Comparison of ENCODE assay signal across 8 cellular contexts in the genomic region with DNA sequence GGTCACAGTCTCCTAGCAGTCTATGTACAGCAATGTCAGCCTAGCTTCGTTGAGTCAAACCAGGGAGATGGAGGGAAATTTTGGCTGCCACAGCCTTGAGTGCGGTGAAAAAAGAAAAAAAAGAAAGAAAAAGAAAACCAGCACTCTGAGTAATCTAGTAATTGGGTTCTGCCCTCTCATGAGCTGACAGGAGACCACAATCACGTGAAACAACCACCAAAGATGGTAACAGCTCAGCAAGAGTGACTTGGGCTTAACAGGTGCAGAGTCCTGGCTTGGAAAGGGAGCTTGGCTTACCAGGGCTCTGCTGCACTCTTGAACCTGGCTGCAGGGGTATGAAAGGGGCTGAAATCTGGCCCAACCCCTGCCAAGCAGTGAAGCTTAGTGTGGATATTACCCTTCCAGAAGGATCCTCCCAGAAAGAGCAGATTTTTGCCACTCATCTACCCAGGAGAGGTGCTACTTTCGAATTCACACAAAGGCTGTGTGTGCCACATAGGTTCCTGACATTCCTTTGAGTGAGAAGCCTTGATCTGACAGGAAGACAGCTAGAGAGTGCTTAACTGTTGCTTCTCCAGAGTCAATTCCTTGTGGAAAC.
A peak's percentile ranks its signal among the peaks of the same experiment; 100 is the strongest.
DNase-seq lines count a peak whose midpoint lies in the region; ATAC-seq and TF ChIP-seq lines count a peak whose summit lies in the region.

No MANE protein-coding gene starts in this region.

- peak overlapping the region; percentile 80 for H3K27ac Mint-ChIP-seq in activated CD4-positive, alpha-beta memory T cell treated with anti-CD3 and anti-CD28 coated beads, Interleukin-2, amount 10 ng/mL, durations not matched to agents 7 days and 5 days
- H3K27ac Mint-ChIP-seq in memory B cell: peak overlapping the region; percentile 84
- H3K27ac Mint-ChIP-seq in Caco-2 (ENCODE audit: unreplicated experiment): no peak overlapping the region

- no peaks in the 10 kb centered on the region for H3K9me3 ChIP-seq in upper lobe of right lung
- H3K9me3 ChIP-seq in Caco-2: no peaks in the 10 kb centered on the region

- H3K4me3 ChIP-seq in upper lobe of right lung (no peak overlapping the region), Caco-2 (ENCODE audit: low read depth, low read length) (no peak overlapping the region)

- H3K36me3 ChIP-seq in upper lobe of right lung: no peaks in the 10 kb centered on the region
- no peaks in the 10 kb centered on the region for H3K36me3 ChIP-seq in Caco-2 (ENCODE audit: control insufficient read depth, insufficient read depth, low read length)

- H3K4me1 ChIP-seq in upper lobe of right lung (no peaks in the 10 kb centered on the region), Caco-2 (no peaks in the 10 kb centered on the region)

- DNase-seq in activated CD4-positive, alpha-beta memory T cell treated with anti-CD3 and anti-CD28 coated beads, Interleukin-2, amount 10 ng/mL, durations not matched to agents 7 days and 5 days: peak; percentile 82
- peak in 1 of 2 donors; percentile 51 for DNase-seq in memory B cell (ENCODE audit: low spot score in 2 of 2)
- no peak for DNase-seq in upper lobe of right lung
- no peak for DNase-seq in NCI-H1417 treated with DMSO at 0.1 percent for 48 hours (lab: John Stamatoyannopoulos, UW)
- no peak for DNase-seq in NCI-H1105 treated with DMSO at 0.1 percent for 48 hours (lab: John Stamatoyannopoulos, UW)
- DNase-seq in Caco-2: no peak

- no peaks in the 10 kb centered on the region for H3K27me3 ChIP-seq in upper lobe of right lung
- no peaks in the 10 kb centered on the region for H3K27me3 ChIP-seq in Caco-2 (replicated peaks; ENCODE audit: control insufficient read depth, insufficient read depth, low read length)

- ATAC-seq in HG03108 (IDR thresholded peaks at IDR 0.05; ENCODE audit: unreplicated experiment): peak; percentile 85
- peak; percentile 84 for ATAC-seq in memory B cell (ENCODE audit: low read depth)
- ATAC-seq in upper lobe of right lung: peak; percentile 35

- H3K9me3 Mint-ChIP-seq in activated CD4-positive, alpha-beta memory T cell treated with anti-CD3 and anti-CD28 coated beads, Interleukin-2, amount 10 ng/mL, durations not matched to agents 7 days and 5 days: peaks cover 8% of the 10 kb centered on the region
- H3K9me3 Mint-ChIP-seq in memory B cell: peaks cover 2% of the 10 kb centered on the region
- H3K9me3 Mint-ChIP-seq in Caco-2 (ENCODE audit: unreplicated experiment): no peaks in the 10 kb centered on the region

- TF ChIP-seq CTCF in upper lobe of right lung (IDR thresholded peaks at IDR 0.05): no peak
- TF ChIP-seq CTCF in Caco-2 (IDR thresholded peaks at IDR 0.05; ENCODE audit: insufficient read depth in 1 of 2, low read depth in 1 of 2, low read length in 1 of 2, severe bottlenecking in 1 of 2, unreplicated experiment in 1 of 2): no peak

- peak overlapping the region; percentile 36 for H3K4me3 Mint-ChIP-seq in activated CD4-positive, alpha-beta memory T cell treated with anti-CD3 and anti-CD28 coated beads, Interleukin-2, amount 10 ng/mL, durations not matched to agents 7 days and 5 days
- peak overlapping the region; percentile 73 for H3K4me3 Mint-ChIP-seq in memory B cell
- H3K4me3 Mint-ChIP-seq in Caco-2 (ENCODE audit: unreplicated experiment): no peak overlapping the region

- BruUV-seq in Caco-2 (replicated peaks; lab: Mats Ljungman, UMichigan): no TSS peak

- CTCF ChIA-PET in activated CD4-positive, alpha-beta memory T cell treated with anti-CD3 and anti-CD28 coated beads, Interleukin-2, amount 10 ng/mL, durations not matched to agents 7 days and 5 days (lab: Charles Lee): interaction anchor here (0.8 to 4.4 kb wide), 9 partner anchors 9 to 420 kb away, joined by 3 to 63 read pairs (median 5); no protein-coding TSS in a partner anchor
- CTCF ChIA-PET in Caco-2 (lab: Charles Lee): no interaction called here

- H3K27ac ChIP-seq in upper lobe of right lung: no peak overlapping the region

- TF ChIP-seq POLR2A in GM19099 (IDR thresholded peaks at IDR 0.05; ENCODE audit: extremely low read depth, insufficient read length, low read depth): peak; percentile 43

- intact Hi-C loops in upper lobe of right lung (cut with DNase I): no loop called here
- intact Hi-C loops in Caco-2 (cut with micrococcal nuclease; ENCODE audit: unreplicated experiment): loop anchor here (10.0 kb wide), 1 partner anchor 246 kb away; no protein-coding TSS in a partner anchor

- H3K4me1 Mint-ChIP-seq in activated CD4-positive, alpha-beta memory T cell treated with anti-CD3 and anti-CD28 coated beads, Interleukin-2, amount 10 ng/mL, durations not matched to agents 7 days and 5 days: peaks cover 68% of the 10 kb centered on the region
- H3K4me1 Mint-ChIP-seq in memory B cell (peaks cover 25% of the 10 kb centered on the region), Caco-2 (ENCODE audit: low read depth, unreplicated experiment) (no peaks in the 10 kb centered on the region)

- H3K36me3 Mint-ChIP-seq in activated CD4-positive, alpha-beta memory T cell treated with anti-CD3 and anti-CD28 coated beads, Interleukin-2, amount 10 ng/mL, durations not matched to agents 7 days and 5 days (ENCODE audit: low read depth): peaks cover 13% of the 10 kb centered on the region
- no peaks in the 10 kb centered on the region for H3K36me3 Mint-ChIP-seq in memory B cell
- H3K36me3 Mint-ChIP-seq in Caco-2 (ENCODE audit: insufficient read depth, unreplicated experiment): no peaks in the 10 kb centered on the region

- peaks cover 43% of the 10 kb centered on the region for H3K27me3 Mint-ChIP-seq in activated CD4-positive, alpha-beta memory T cell treated with anti-CD3 and anti-CD28 coated beads, Interleukin-2, amount 10 ng/mL, durations not matched to agents 7 days and 5 days
- H3K27me3 Mint-ChIP-seq in memory B cell (no peaks in the 10 kb centered on the region), Caco-2 (ENCODE audit: insufficient read depth, unreplicated experiment) (no peaks in the 10 kb centered on the region)

- POLR2A ChIA-PET in activated CD4-positive, alpha-beta memory T cell treated with anti-CD3 and anti-CD28 coated beads, Interleukin-2, amount 10 ng/mL, durations not matched to agents 7 days and 5 days (lab: Charles Lee): interaction anchor here (0.6 to 3.4 kb wide), 19 partner anchors 9 to 493 kb away, joined by 3 to 38 read pairs (median 4); no protein-coding TSS in a partner anchor
- POLR2A ChIA-PET in Caco-2 (lab: Charles Lee): no interaction called here

Comparison
In these comparisons a context has a peak if more than half of its experiments do, and no peak if none do; other contexts are left out.
1. ATAC-seq: peak in every context shown above with its lines; median percentile 85 in HG03108; 84 in memory B cell; 35 in upper lobe of right lung.